ENCODE assay signal across 1 cellular context in genomic region chr16:66521951-66522771, GRCh38.
TF ChIP-seq lines count a peak whose summit lies in the region.

No MANE protein-coding gene starts in this region.

TF ChIP-seq in K562, 482 proteins besides CTCF, POLR2A, EP300 and RAD21 (continued from another document):
- peak; percentile 85 for TF ChIP-seq ATF3 (IDR thresholded peaks at IDR 0.05)
- TF ChIP-seq ATF3 (CRISPR knock-in tag; conservative IDR thresholded peaks at IDR 0.05) = no peak
- no peak for TF ChIP-seq MBD1 (CRISPR knock-in tag; IDR thresholded peaks at IDR 0.05)
- TF ChIP-seq SMARCA4 (IDR thresholded peaks at IDR 0.05) = 0 out of 2 replicates have a peak, but pooled peaks have one; percentile 62
- TF ChIP-seq GTF2A2 (tag; IDR thresholded peaks at IDR 0.05) = no peak
- no peak for TF ChIP-seq ZFP36 (IDR thresholded peaks at IDR 0.05; ENCODE audit: low read depth, low read length, partially characterized antibody)
- TF ChIP-seq MAX (CRISPR knock-in tag; IDR thresholded peaks at IDR 0.05) = peak; percentile 77
- TF ChIP-seq ZZZ3 (IDR thresholded peaks at IDR 0.05) = no peak
- TF ChIP-seq TBP (optimal IDR thresholded peaks at IDR 0.05; ENCODE audit: low read depth, low read length) = no peak
- no peak for TF ChIP-seq MXI1 (IDR thresholded peaks at IDR 0.05; ENCODE audit: low read depth, low read length)
- TF ChIP-seq SMARCE1 (IDR thresholded peaks at IDR 0.05) = peak; percentile 74; the same call in 1 of the 2 replicates
- no peak for TF ChIP-seq TAF9B (IDR thresholded peaks at IDR 0.05; ENCODE audit: partially characterized antibody)
- TF ChIP-seq KLF16 (IDR thresholded peaks at IDR 0.05) = no peak
- TF ChIP-seq FOSL1 (tag; conservative IDR thresholded peaks at IDR 0.05) = peak; percentile 94
- peak in 1 of 2 experiments; percentile 31; a peak in 1 of 4 replicates for TF ChIP-seq MAZ (CRISPR knock-in tag; conservative IDR thresholded peaks at IDR 0.05 in 1 of 2, IDR thresholded peaks at IDR 0.05 in 1 of 2)
- peak; percentile 74 for TF ChIP-seq ARID1B (IDR thresholded peaks at IDR 0.05)
- TF ChIP-seq L3MBTL2 (IDR thresholded peaks at IDR 0.05) = peak; percentile 35; the same call in 1 of the 2 replicates
- no peak for TF ChIP-seq NR2C2 (CRISPR knock-in tag; IDR thresholded peaks at IDR 0.05)
- peak; percentile 44; the same call in 1 of the 2 replicates for TF ChIP-seq NR2C2 (tag; IDR thresholded peaks at IDR 0.05)
- TF ChIP-seq HOMEZ (CRISPR knock-in tag; IDR thresholded peaks at IDR 0.05) = no peak
- no peak for TF ChIP-seq BRCA1 (IDR thresholded peaks at IDR 0.05)
- TF ChIP-seq BRCA1 (CRISPR knock-in tag; IDR thresholded peaks at IDR 0.05) = no peak
- no peak for TF ChIP-seq HMGN3 (IDR thresholded peaks at IDR 0.05; ENCODE audit: borderline replicate concordance, extremely low read depth, insufficient read length, low read depth, low read length)
- TF ChIP-seq ZBTB34 (CRISPR knock-in tag; IDR thresholded peaks at IDR 0.05) = no peak
- 0 out of 2 replicates have a peak, but pooled peaks have one; percentile 41 for TF ChIP-seq TOE1 (IDR thresholded peaks at IDR 0.05; ENCODE audit: borderline replicate concordance)
- TF ChIP-seq TOE1 (CRISPR knock-in tag; IDR thresholded peaks at IDR 0.05; ENCODE audit: borderline replicate concordance, low read depth) = no peak
- peak; percentile 68; the same call in 1 of the 2 replicates for TF ChIP-seq ESRRA (IDR thresholded peaks at IDR 0.05; ENCODE audit: borderline replicate concordance, low read depth)
- no peak for TF ChIP-seq MITF (IDR thresholded peaks at IDR 0.05)
- TF ChIP-seq SIN3B (IDR thresholded peaks at IDR 0.05; ENCODE audit: low read depth) = no peak
- TF ChIP-seq RCOR1 (IDR thresholded peaks at IDR 0.05; ENCODE audit: borderline replicate concordance in 1 of 2, low read depth in 2 of 2, low read length in 2 of 2) = 0 out of 4 replicates have a peak, but pooled peaks of 1 of the 2 experiments have one; percentile 4
- 0 out of 2 replicates have a peak, but pooled peaks have one; percentile 10 for TF ChIP-seq ETV1 (tag; conservative IDR thresholded peaks at IDR 0.05; ENCODE audit: low read depth)
- no peak for TF ChIP-seq FOXK2 (conservative IDR thresholded peaks at IDR 0.05 in 1 of 2, IDR thresholded peaks at IDR 0.05 in 1 of 2; ENCODE audit: low read depth in 2 of 2)
- 0 out of 2 replicates have a peak, but pooled peaks have one; percentile 11 for TF ChIP-seq PKNOX1 (IDR thresholded peaks at IDR 0.05)
- no peak for TF ChIP-seq CHD2 (IDR thresholded peaks at IDR 0.05; ENCODE audit: low read depth, low read length)
- TF ChIP-seq ZNF324 (CRISPR knock-in tag; IDR thresholded peaks at IDR 0.05) = no peak
- peak; percentile 92 for TF ChIP-seq JUN (IDR thresholded peaks at IDR 0.05; ENCODE audit: borderline replicate concordance, low read depth, low read length)
- TF ChIP-seq JUN (CRISPR knock-in tag; IDR thresholded peaks at IDR 0.05; ENCODE audit: borderline replicate concordance) = no peak; the same call in 1 of the 2 replicates
- TF ChIP-seq IRF1 (CRISPR knock-in tag; IDR thresholded peaks at IDR 0.05; ENCODE audit: borderline replicate concordance) = no peak
- TF ChIP-seq NBN (IDR thresholded peaks at IDR 0.05; ENCODE audit: low read depth) = no peak
- TF ChIP-seq HBP1 (CRISPR knock-in tag; IDR thresholded peaks at IDR 0.05) = no peak
- TF ChIP-seq SOX6 (IDR thresholded peaks at IDR 0.05) = peak; percentile 30; the same call in 1 of the 2 replicates
- TF ChIP-seq KDM2B (CRISPR knock-in tag; IDR thresholded peaks at IDR 0.05) = no peak
